ENCODE assay signal across 8 cellular contexts in genomic region chr2:27033253-27033852, GRCh38. TPM values are rescaled to one million over a fixed set of nuclear protein-coding genes. Genes with fewer than 3 reads are reported as not detected.
DNase-seq lines count a peak whose midpoint lies in the region; ATAC-seq and TF ChIP-seq lines count a peak whose summit lies in the region.

No MANE protein-coding gene starts in this region.

- peaks cover 39% of the 10 kb centered on the region for H3K4me1 Mint-ChIP-seq in T-helper 2 cell treated with Interferon-gamma antibody and Interleukin-4, amounts not matched to agents 5 μg/mL and 100 μg/mL, for 36 hours (ENCODE audit: low read depth)
- peaks cover 67% of the 10 kb centered on the region for H3K4me1 Mint-ChIP-seq in stimulated activated effector memory CD8-positive, alpha-beta T cell treated with anti-CD3 and anti-CD28 coated beads, Interleukin-12 subunit alpha, Interleukin-12 subunit beta, amount 100 ng/mL, for 72 hours

- ATAC-seq in right cardiac atrium, result peak; percentile 2 to 4
- ATAC-seq in stimulated activated effector memory CD8-positive, alpha-beta T cell treated with anti-CD3 and anti-CD28 coated beads, Interleukin-12 subunit alpha, Interleukin-12 subunit beta, amount 100 ng/mL, for 72 hours, result peak; percentile 27
- ATAC-seq in GM21367 (IDR thresholded peaks at IDR 0.05; ENCODE audit: unreplicated experiment), result no peak

- peak overlapping the region; percentile 75 for H3K27ac ChIP-seq in WERI-Rb-1
- peak overlapping the region; percentile 55 for H3K27ac ChIP-seq in right cardiac atrium (ENCODE audit: low read length)

- H3K4me1 ChIP-seq in right cardiac atrium (ENCODE audit: control insufficient read depth, insufficient read depth, low read length), result no peaks in the 10 kb centered on the region

- H3K27ac Mint-ChIP-seq in T-helper 2 cell treated with Interferon-gamma antibody and Interleukin-4, amounts not matched to agents 5 μg/mL and 100 μg/mL, for 36 hours, result peak overlapping the region; percentile 86
- H3K27ac Mint-ChIP-seq in stimulated activated effector memory CD8-positive, alpha-beta T cell treated with anti-CD3 and anti-CD28 coated beads, Interleukin-12 subunit alpha, Interleukin-12 subunit beta, amount 100 ng/mL, for 72 hours, result peak overlapping the region; percentile 94

- H3K4me3 Mint-ChIP-seq in T-helper 2 cell treated with Interferon-gamma antibody and Interleukin-4, amounts not matched to agents 5 μg/mL and 100 μg/mL, for 36 hours, result peak overlapping the region; percentile 96
- H3K4me3 Mint-ChIP-seq in stimulated activated effector memory CD8-positive, alpha-beta T cell treated with anti-CD3 and anti-CD28 coated beads, Interleukin-12 subunit alpha, Interleukin-12 subunit beta, amount 100 ng/mL, for 72 hours, result peak overlapping the region; percentile 87

- H3K36me3 ChIP-seq in WERI-Rb-1, result peaks cover 64% of the 10 kb centered on the region

- no peaks in the 10 kb centered on the region for H3K9me3 Mint-ChIP-seq in T-helper 2 cell treated with Interferon-gamma antibody and Interleukin-4, amounts not matched to agents 5 μg/mL and 100 μg/mL, for 36 hours
- H3K9me3 Mint-ChIP-seq in stimulated activated effector memory CD8-positive, alpha-beta T cell treated with anti-CD3 and anti-CD28 coated beads, Interleukin-12 subunit alpha, Interleukin-12 subunit beta, amount 100 ng/mL, for 72 hours, result no peaks in the 10 kb centered on the region

- H3K36me3 Mint-ChIP-seq in T-helper 2 cell treated with Interferon-gamma antibody and Interleukin-4, amounts not matched to agents 5 μg/mL and 100 μg/mL, for 36 hours (ENCODE audit: low read depth), result peaks cover 52% of the 10 kb centered on the region
- peaks cover 58% of the 10 kb centered on the region for H3K36me3 Mint-ChIP-seq in stimulated activated effector memory CD8-positive, alpha-beta T cell treated with anti-CD3 and anti-CD28 coated beads, Interleukin-12 subunit alpha, Interleukin-12 subunit beta, amount 100 ng/mL, for 72 hours

- no peak for DNase-seq in T-helper 2 cell treated with Interferon-gamma antibody and Interleukin-4, amounts not matched to agents 5 μg/mL and 100 μg/mL, for 36 hours (ENCODE audit: low spot score)
- DNase-seq in T-helper 2 cell (no peak), WERI-Rb-1 (no peak), right cardiac atrium (no peak), iPS-NIHi7 (ENCODE audit: extremely low spot score) (no peak), OCI-M2 (lab: John Stamatoyannopoulos, UW; ENCODE audit: unreplicated experiment) (no peak)
- no peak for DNase-seq in stimulated activated effector memory CD8-positive, alpha-beta T cell treated with anti-CD3 and anti-CD28 coated beads, Interleukin-12 subunit alpha, Interleukin-12 subunit beta, amount 100 ng/mL, for 72 hours (ENCODE audit: low spot score in 2 of 2)

- H3K27me3 Mint-ChIP-seq in T-helper 2 cell treated with Interferon-gamma antibody and Interleukin-4, amounts not matched to agents 5 μg/mL and 100 μg/mL, for 36 hours (ENCODE audit: low read depth), result no peaks in the 10 kb centered on the region

- TF ChIP-seq CTCF in WERI-Rb-1 (IDR thresholded peaks at IDR 0.05; ENCODE audit: low read depth, low read length), result no peak

- intact Hi-C loops in right cardiac atrium (cut with DNase I), result loop anchor here in 3 of 4 donors (5.0 to 10.0 kb wide), 2 partner anchors 51 to 54 kb away; partner anchors contain the start of gene KHK (in 3 of the 3)

- WGBS in right cardiac atrium, result 6% methylated on average over 11 of the region's 11 CpGs

- H3K9me3 ChIP-seq in WERI-Rb-1 (ENCODE audit: severe bottlenecking) (no peaks in the 10 kb centered on the region), right cardiac atrium (ENCODE audit: control insufficient read depth, low read length) (no peaks in the 10 kb centered on the region)

- H3K27me3 ChIP-seq in WERI-Rb-1 (ENCODE audit: insufficient read depth, low read depth, severe bottlenecking) (no peaks in the 10 kb centered on the region), right cardiac atrium (ENCODE audit: control insufficient read depth, insufficient read depth) (no peaks in the 10 kb centered on the region)

- H3K4me3 ChIP-seq in WERI-Rb-1 (ENCODE audit: low read depth, low read length) (peak overlapping the region; percentile 60), right cardiac atrium (ENCODE audit: low read length) (peak overlapping the region; percentile 79)

RNA-seq across cellular contexts. Expression of gene TMEM214, which starts 0.6 kb away (rescaled TPM):
- total RNA-seq in right cardiac atrium, result 10 to 100 TPM; 40.8 to 56.7 (median 47.7) TPM
- polyA plus RNA-seq in right cardiac atrium, result 29.4 TPM

RNA-seq across cellular contexts. Expression of gene AGBL5, which starts 18.1 kb away (rescaled TPM):
- total RNA-seq in right cardiac atrium, result 10 to 100 TPM; 10.8 to 12.4 (median 11.4) TPM
- polyA plus RNA-seq in right cardiac atrium, result 5.9 TPM

RNA-seq across cellular contexts. Expression of gene OST4, which starts 38.1 kb away (rescaled TPM):
- 100 to 1,000 TPM; 372 to 487 (median 454) TPM for total RNA-seq in right cardiac atrium
- 872 TPM for polyA plus RNA-seq in right cardiac atrium

RNA-seq across cellular contexts. Expression of gene EMILIN1, which starts 45.1 kb away (rescaled TPM):
- 10 to 100 TPM; 24.3 to 44.2 (median 38.9) TPM for total RNA-seq in right cardiac atrium
- 30.0 TPM for polyA plus RNA-seq in right cardiac atrium

RNA-seq across cellular contexts. Expression of gene KHK, which starts 53.2 kb away (rescaled TPM):
- 1 to 10 TPM; 1.9 to 5.5 (median 3.2) TPM for total RNA-seq in right cardiac atrium
- 1.7 TPM for polyA plus RNA-seq in right cardiac atrium
